In genomic region chr12:130456375-130457199, GRCh38 we compare ENCODE assay signal across 13 cellular contexts.
DNase-seq lines count a peak whose midpoint lies in the region; ATAC-seq and TF ChIP-seq lines count a peak whose summit lies in the region.
"Had no signal": no experiment of that assay in that cellular context is flagged by ENCODE, and none has a peak within 500 bp of the region (broad histone marks: within the 10 kb centered on the region; RNA-seq: fewer than 3 reads in every experiment).

No MANE protein-coding gene starts in this region.

- 66% methylated on average over 28 of the region's 28 CpGs for WGBS in right cardiac atrium

- no peaks in the 10 kb centered on the region for H3K27me3 ChIP-seq in BE2C
- no peaks in the 10 kb centered on the region for H3K27me3 ChIP-seq in right cardiac atrium (ENCODE audit: control insufficient read depth, insufficient read depth)

- ATAC-seq in right cardiac atrium (peak; percentile 74 to 83), HG03432 (IDR thresholded peaks at IDR 0.05; ENCODE audit: unreplicated experiment) (no peak)

- DNase-seq in BE2C = peak; percentile 39
- peak; percentile 4 for DNase-seq in M059J (ENCODE audit: low read depth)
- peak; percentile 16 for DNase-seq in NCI-H510A treated with DMSO at 0.1 percent for 48 hours (lab: John Stamatoyannopoulos, UW)
- DNase-seq in right cardiac atrium = peak; percentile 53 to 83 (median 77)
- DNase-seq in activated gamma-delta T cell treated with Interleukin-2 at 50 U/mL for 16 hours = no peak
- no peak for DNase-seq in GM03348 (ENCODE audit: low spot score)
- DNase-seq in SIG-M5 (lab: John Stamatoyannopoulos, UW) = no peak
- DNase-seq: activated CD4-positive, alpha-beta T cell treated with anti-CD3 and anti-CD28 coated beads, Interleukin-2, amount 50 U/mL, for 4 hours; activated effector memory CD4-positive, alpha-beta T cell treated with Interleukin-2 at 50 U/mL for 16 hours; effector memory CD4-positive, alpha-beta T cell; stimulated activated CD4-positive, alpha-beta T cell treated with anti-CD3 and anti-CD28 coated beads, Interleukin-2, amount 100 ng/mL, for 48 hours; T1000 had no signal

- H3K4me1 ChIP-seq in BE2C (peaks cover 6% of the 10 kb centered on the region; the same call in 1 of the 2 replicates), right cardiac atrium (ENCODE audit: control insufficient read depth, insufficient read depth, low read length) (no peaks in the 10 kb centered on the region)

- H3K9me3 ChIP-seq in BE2C (no peaks in the 10 kb centered on the region), right cardiac atrium (ENCODE audit: control insufficient read depth, low read length) (no peaks in the 10 kb centered on the region)

- H3K4me3 ChIP-seq in BE2C (ENCODE audit: low read depth, low read length) = no peak overlapping the region
- H3K4me3 ChIP-seq in right cardiac atrium (ENCODE audit: low read length) = no peak overlapping the region

- TF ChIP-seq CTCF in BE2C (IDR thresholded peaks at IDR 0.05; ENCODE audit: low read depth, low read length) = no peak

- H3K27ac ChIP-seq in right cardiac atrium (ENCODE audit: low read length) = no peak overlapping the region

- intact Hi-C loops in right cardiac atrium (cut with DNase I) = no loop called here

- peaks cover 51% of the 10 kb centered on the region for H3K36me3 ChIP-seq in BE2C

Comparison
In these comparisons a context has a peak if more than half of its experiments do, and no peak if none do; other contexts are left out.
1. DNase-seq: peak in BE2C (single experiment), M059J (single experiment), NCI-H510A treated with DMSO at 0.1 percent for 48 hours (single experiment) and right cardiac atrium (3 of 3); none in activated gamma-delta T cell treated with Interleukin-2 at 50 U/mL for 16 hours (single experiment), GM03348 (single experiment) and SIG-M5 (single experiment).